In the genomic region with DNA sequence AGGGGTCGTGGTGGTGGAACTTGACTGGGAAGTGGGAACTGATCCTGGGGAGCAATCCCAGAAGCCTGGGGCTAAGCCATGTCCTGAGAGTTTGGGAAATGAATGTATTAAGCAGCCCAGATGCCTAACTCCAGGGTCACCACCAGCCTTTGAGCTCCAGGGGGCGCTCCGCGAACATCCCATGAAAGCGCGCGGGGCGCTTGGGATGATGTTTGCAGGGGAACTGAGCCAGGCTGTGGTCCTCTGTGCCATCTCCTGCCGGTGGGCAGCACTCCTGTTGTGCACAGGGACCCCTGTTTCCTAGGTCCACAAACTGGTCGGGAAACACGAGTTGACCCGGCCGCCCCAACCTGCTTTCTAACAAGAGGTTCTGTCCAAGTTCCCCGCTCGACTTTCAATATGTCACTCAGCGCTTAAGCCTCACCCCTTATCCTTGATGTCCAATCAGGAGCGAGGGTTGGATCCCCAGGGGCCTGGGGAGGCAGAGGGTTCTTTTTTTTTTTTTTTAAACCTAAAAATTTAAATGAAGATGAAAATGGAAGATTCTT, we compare ENCODE assay signal across 1 cellular context.
TF ChIP-seq lines count a peak whose summit lies in the region.

No MANE protein-coding gene starts in this region.

TF ChIP-seq in HepG2, 621 proteins besides CTCF, POLR2A, EP300 and RAD21 (continued from another document and continues in another):
- TF ChIP-seq, protein P1, sequence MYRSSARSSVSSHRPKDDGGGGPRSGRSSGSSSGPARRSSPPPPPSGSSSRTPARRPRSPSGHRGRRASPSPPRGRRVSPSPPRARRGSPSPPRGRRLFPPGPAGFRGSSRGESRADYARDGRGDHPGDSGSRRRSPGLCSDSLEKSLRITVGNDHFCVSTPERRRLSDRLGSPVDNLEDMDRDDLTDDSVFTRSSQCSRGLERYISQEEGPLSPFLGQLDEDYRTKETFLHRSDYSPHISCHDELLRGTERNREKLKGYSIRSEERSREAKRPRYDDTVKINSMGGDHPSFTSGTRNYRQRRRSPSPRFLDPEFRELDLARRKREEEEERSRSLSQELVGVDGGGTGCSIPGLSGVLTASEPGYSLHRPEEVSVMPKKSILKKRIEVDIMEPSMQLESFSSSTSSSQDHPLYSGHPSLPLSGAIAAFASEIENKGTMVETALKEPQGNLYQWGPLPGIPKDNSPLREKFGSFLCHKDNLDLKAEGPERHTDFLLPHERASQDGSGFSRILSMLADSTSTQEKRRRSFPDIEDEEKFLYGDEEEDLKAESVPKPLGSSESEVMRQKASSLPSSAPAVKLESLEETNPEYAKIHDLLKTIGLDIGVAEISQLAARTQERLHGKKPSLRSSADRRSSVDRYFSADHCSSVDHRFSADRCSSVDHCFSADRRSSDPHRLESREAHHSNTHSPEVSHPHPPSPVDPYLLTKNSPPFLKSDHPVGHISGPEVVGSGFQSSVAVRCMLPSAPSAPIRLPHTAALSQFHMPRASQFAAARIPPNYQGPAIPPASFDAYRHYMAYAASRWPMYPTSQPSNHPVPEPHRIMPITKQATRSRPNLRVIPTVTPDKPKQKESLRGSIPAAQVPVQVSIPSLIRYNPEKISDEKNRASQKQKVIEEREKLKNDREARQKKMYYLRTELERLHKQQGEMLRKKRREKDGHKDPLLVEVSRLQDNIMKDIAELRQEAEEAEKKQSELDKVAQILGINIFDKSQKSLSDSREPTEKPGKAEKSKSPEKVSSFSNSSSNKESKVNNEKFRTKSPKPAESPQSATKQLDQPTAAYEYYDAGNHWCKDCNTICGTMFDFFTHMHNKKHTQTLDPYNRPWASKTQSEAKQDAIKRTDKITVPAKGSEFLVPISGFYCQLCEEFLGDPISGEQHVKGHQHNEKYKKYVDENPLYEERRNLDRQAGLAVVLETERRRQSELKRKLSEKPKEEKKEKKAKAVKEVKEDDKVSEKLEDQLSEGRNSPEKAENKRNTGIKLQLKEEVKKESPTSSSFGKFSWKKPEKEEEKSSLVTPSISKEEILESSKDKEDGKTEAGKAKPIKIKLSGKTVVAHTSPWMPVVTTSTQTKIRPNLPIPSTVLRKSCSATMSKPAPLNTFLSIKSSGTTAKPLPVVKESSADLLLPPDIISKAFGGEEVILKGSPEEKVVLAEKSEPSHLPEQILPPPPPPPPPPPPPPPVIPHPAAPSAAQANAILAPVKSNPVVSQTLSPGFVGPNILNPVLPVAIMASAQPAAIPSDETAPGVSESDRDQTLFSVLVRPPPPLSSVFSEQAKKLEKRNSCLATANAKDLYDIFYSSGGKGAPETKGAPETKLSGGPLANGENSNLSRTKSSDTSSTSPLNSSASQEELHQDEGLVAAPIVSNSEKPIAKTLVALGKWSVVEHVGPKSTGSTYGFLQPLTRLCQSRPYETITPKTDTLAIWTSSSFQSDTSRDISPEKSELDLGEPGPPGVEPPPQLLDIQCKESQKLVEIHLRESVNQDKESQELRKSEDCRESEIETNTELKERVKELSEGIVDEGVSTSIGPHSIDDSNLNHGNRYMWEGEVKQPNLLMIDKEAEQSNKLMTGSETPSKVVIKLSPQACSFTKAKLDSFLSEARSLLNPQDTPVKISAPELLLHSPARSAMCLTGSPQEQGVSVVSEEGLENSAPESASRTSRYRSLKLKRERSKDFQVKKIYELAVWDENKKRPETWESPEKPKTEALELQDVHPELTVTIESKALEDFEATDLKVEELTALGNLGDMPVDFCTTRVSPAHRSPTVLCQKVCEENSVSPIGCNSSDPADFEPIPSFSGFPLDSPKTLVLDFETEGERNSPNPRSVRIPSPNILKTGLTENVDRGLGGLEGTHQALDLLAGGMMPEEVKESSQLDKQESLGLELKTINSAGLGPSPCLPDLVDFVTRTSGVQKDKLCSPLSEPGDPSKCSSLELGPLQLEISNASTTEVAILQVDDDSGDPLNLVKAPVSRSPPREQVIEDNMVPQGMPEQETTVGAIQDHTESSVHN (CRISPR knock-in tag; IDR thresholded peaks at IDR 0.05): no peak
- TF ChIP-seq, protein P2, sequence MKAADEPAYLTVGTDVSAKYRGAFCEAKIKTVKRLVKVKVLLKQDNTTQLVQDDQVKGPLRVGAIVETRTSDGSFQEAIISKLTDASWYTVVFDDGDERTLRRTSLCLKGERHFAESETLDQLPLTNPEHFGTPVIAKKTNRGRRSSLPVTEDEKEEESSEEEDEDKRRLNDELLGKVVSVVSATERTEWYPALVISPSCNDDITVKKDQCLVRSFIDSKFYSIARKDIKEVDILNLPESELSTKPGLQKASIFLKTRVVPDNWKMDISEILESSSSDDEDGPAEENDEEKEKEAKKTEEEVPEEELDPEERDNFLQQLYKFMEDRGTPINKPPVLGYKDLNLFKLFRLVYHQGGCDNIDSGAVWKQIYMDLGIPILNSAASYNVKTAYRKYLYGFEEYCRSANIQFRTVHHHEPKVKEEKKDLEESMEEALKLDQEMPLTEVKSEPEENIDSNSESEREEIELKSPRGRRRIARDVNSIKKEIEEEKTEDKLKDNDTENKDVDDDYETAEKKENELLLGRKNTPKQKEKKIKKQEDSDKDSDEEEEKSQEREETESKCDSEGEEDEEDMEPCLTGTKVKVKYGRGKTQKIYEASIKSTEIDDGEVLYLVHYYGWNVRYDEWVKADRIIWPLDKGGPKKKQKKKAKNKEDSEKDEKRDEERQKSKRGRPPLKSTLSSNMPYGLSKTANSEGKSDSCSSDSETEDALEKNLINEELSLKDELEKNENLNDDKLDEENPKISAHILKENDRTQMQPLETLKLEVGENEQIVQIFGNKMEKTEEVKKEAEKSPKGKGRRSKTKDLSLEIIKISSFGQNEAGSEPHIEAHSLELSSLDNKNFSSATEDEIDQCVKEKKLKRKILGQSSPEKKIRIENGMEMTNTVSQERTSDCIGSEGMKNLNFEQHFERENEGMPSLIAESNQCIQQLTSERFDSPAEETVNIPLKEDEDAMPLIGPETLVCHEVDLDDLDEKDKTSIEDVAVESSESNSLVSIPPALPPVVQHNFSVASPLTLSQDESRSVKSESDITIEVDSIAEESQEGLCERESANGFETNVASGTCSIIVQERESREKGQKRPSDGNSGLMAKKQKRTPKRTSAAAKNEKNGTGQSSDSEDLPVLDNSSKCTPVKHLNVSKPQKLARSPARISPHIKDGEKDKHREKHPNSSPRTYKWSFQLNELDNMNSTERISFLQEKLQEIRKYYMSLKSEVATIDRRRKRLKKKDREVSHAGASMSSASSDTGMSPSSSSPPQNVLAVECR (CRISPR knock-in tag; IDR thresholded peaks at IDR 0.05; ENCODE audit: borderline replicate concordance): no peak
- TF ChIP-seq SRF (IDR thresholded peaks at IDR 0.05; ENCODE audit: low read depth, low read length): no peak
- 0 out of 2 replicates have a peak, but pooled peaks have one; percentile 25 for TF ChIP-seq MED1 (CRISPR knock-in tag; IDR thresholded peaks at IDR 0.05)
- peak; percentile 58 for TF ChIP-seq ZNF687 (CRISPR knock-in tag; IDR thresholded peaks at IDR 0.05)
- TF ChIP-seq NFYB (CRISPR knock-in tag; IDR thresholded peaks at IDR 0.05): peak; percentile 54
- TF ChIP-seq ZNF446 (CRISPR knock-in tag; IDR thresholded peaks at IDR 0.05): no peak
- TF ChIP-seq SIN3A (IDR thresholded peaks at IDR 0.05; ENCODE audit: borderline replicate concordance, low read depth, low read length): no peak
- TF ChIP-seq CREM (IDR thresholded peaks at IDR 0.05): no peak
- no peak for TF ChIP-seq CREM (CRISPR knock-in tag; IDR thresholded peaks at IDR 0.05)
- TF ChIP-seq ZNF746 (CRISPR knock-in tag; IDR thresholded peaks at IDR 0.05): no peak
- no peak for TF ChIP-seq HCFC1 (IDR thresholded peaks at IDR 0.05; ENCODE audit: low read depth, low read length)
- TF ChIP-seq ZNF326 (CRISPR knock-in tag; IDR thresholded peaks at IDR 0.05; ENCODE audit: borderline replicate concordance): no peak
- no peak for TF ChIP-seq SETDB1 (CRISPR knock-in tag; IDR thresholded peaks at IDR 0.05; ENCODE audit: borderline replicate concordance)
- no peak for TF ChIP-seq SMYD3 (CRISPR knock-in tag; IDR thresholded peaks at IDR 0.05)
- no peak for TF ChIP-seq NR2F1 (CRISPR knock-in tag; IDR thresholded peaks at IDR 0.05)
- no peak for TF ChIP-seq HOXA7 (CRISPR knock-in tag; IDR thresholded peaks at IDR 0.05)
- TF ChIP-seq, protein P3, sequence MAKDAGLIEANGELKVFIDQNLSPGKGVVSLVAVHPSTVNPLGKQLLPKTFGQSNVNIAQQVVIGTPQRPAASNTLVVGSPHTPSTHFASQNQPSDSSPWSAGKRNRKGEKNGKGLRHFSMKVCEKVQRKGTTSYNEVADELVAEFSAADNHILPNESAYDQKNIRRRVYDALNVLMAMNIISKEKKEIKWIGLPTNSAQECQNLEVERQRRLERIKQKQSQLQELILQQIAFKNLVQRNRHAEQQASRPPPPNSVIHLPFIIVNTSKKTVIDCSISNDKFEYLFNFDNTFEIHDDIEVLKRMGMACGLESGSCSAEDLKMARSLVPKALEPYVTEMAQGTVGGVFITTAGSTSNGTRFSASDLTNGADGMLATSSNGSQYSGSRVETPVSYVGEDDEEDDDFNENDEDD (CRISPR knock-in tag; IDR thresholded peaks at IDR 0.05; ENCODE audit: borderline replicate concordance): no peak
- no peak for TF ChIP-seq KLF6 (CRISPR knock-in tag; IDR thresholded peaks at IDR 0.05)
- TF ChIP-seq ZNF296 (CRISPR knock-in tag; conservative IDR thresholded peaks at IDR 0.05): no peak
- TF ChIP-seq ZNF629 (CRISPR knock-in tag; conservative IDR thresholded peaks at IDR 0.05): no peak
- TF ChIP-seq NAIF1 (CRISPR knock-in tag; IDR thresholded peaks at IDR 0.05; ENCODE audit: borderline replicate concordance): no peak
- TF ChIP-seq, protein P4, sequence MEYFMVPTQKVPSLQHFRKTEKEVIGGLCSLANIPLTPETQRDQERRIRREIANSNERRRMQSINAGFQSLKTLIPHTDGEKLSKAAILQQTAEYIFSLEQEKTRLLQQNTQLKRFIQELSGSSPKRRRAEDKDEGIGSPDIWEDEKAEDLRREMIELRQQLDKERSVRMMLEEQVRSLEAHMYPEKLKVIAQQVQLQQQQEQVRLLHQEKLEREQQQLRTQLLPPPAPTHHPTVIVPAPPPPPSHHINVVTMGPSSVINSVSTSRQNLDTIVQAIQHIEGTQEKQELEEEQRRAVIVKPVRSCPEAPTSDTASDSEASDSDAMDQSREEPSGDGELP (IDR thresholded peaks at IDR 0.05; ENCODE audit: borderline replicate concordance, low read depth): no peak
- TF ChIP-seq, protein P5, sequence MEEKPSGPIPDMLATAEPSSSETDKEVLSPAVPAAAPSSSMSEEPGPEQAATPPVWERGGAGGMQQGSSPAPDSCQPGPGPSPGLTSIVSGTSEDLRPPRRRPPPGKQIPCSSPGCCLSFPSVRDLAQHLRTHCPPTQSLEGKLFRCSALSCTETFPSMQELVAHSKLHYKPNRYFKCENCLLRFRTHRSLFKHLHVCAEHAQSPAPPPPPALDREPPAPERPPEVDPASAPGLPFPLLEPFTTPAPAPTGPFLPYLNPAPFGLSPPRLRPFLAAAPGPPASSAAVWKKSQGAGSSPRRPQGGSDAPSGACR (CRISPR knock-in tag; IDR thresholded peaks at IDR 0.05): no peak
- no peak for TF ChIP-seq SRSF4 (IDR thresholded peaks at IDR 0.05; ENCODE audit: low read depth, low read length, poor library complexity, severe bottlenecking)
- TF ChIP-seq STAG1 (CRISPR knock-in tag; IDR thresholded peaks at IDR 0.05): peak; percentile 91
- no peak for TF ChIP-seq ZNF510 (CRISPR knock-in tag; IDR thresholded peaks at IDR 0.05; ENCODE audit: low read depth)
- TF ChIP-seq SIX4 (CRISPR knock-in tag; IDR thresholded peaks at IDR 0.05): no peak
- TF ChIP-seq ZNF333 (CRISPR knock-in tag; IDR thresholded peaks at IDR 0.05; ENCODE audit: borderline replicate concordance): no peak
- no peak for TF ChIP-seq SCMH1 (CRISPR knock-in tag; IDR thresholded peaks at IDR 0.05; ENCODE audit: borderline replicate concordance)
- TF ChIP-seq ZNF20 (CRISPR knock-in tag; IDR thresholded peaks at IDR 0.05): no peak
- TF ChIP-seq NFKB2 (CRISPR knock-in tag; IDR thresholded peaks at IDR 0.05; ENCODE audit: borderline replicate concordance): peak; percentile 57; the same call in 1 of the 2 replicates
- no peak for TF ChIP-seq MXD4 (CRISPR knock-in tag; IDR thresholded peaks at IDR 0.05)
- TF ChIP-seq ZNF431 (CRISPR knock-in tag; IDR thresholded peaks at IDR 0.05; ENCODE audit: borderline replicate concordance, low read depth): no peak
- no peak for TF ChIP-seq ZNF614 (CRISPR knock-in tag; IDR thresholded peaks at IDR 0.05; ENCODE audit: borderline replicate concordance)
